ENCODE assay signal across 29 cellular contexts in genomic region chr7:98807306-98807880, GRCh38.
DNase-seq lines count a peak whose midpoint lies in the region; ATAC-seq, FAIRE-seq and TF ChIP-seq lines count a peak whose summit lies in the region.
"Had no signal": no experiment of that assay in that cellular context is flagged by ENCODE, and none has a peak within 500 bp of the region (broad histone marks: within the 10 kb centered on the region; RNA-seq: fewer than 3 reads in every experiment).

No MANE protein-coding gene starts in this region.

- TF ChIP-seq EP300 in SK-N-SH (IDR thresholded peaks at IDR 0.05; ENCODE audit: borderline replicate concordance in 1 of 2, low read depth in 1 of 2, low read length in 1 of 2) (no peak), suprapubic skin (IDR thresholded peaks at IDR 0.05) (no peak)

- H3K4me3 ChIP-seq in SK-N-SH (ENCODE audit: low read depth in 2 of 2, low read length in 1 of 2) (no peak overlapping the region), bronchial epithelial cell (ENCODE audit: low read depth, low read length) (no peak overlapping the region), suprapubic skin (no peak overlapping the region)
- H3K4me3 ChIP-seq: K562, SK-N-MC had no signal

- H3K36me3 ChIP-seq in SK-N-SH (replicated peaks in 1 of 2; ENCODE audit: control insufficient read depth in 1 of 2, insufficient read depth in 2 of 2, low read length in 1 of 2) (no peaks in the 10 kb centered on the region), bronchial epithelial cell (ENCODE audit: control insufficient read depth, insufficient read depth, low read length) (no peaks in the 10 kb centered on the region), suprapubic skin (no peaks in the 10 kb centered on the region)

- no peak for TF ChIP-seq RAD21 in SK-N-SH (IDR thresholded peaks at IDR 0.05; ENCODE audit: low read length)

- DNase-seq in SK-N-SH (no peak), bronchial epithelial cell (ENCODE audit: low read depth) (peak; percentile 3), left kidney (ENCODE audit: low read depth, low spot score) (peak; percentile 40), suprapubic skin (ENCODE audit: low spot score in 2 of 2) (no peak), GM10248 (ENCODE audit: extremely low spot score) (no peak), NCI-H2081 (lab: John Stamatoyannopoulos, UW) (no peak), GM13976 (ENCODE audit: low spot score) (no peak)
- DNase-seq: 8988T, AML-193, DMS79, H7, HFFc6, MM.1S, NCI-H1048, NCI-H1417 treated with DMSO at 0.1 percent for 48 hours, NCI-H187, NCI-H2107, NCI-H446 treated with DMSO at 0.1 percent for 48 hours, NCI-H526 treated with DMSO at 0.1 percent for 48 hours, PC-3, RPMI8226, SHP77 had no signal

- no peaks in the 10 kb centered on the region for H4K20me1 ChIP-seq in SK-N-SH (ENCODE audit: insufficient read depth)

- H2AFZ ChIP-seq in SK-N-SH (ENCODE audit: low read depth) = no peak overlapping the region

- no peaks in the 10 kb centered on the region for H3F3A ChIP-seq in SK-N-SH (replicated peaks; ENCODE audit: insufficient read depth)

- in situ Hi-C loops in GM13976 (cut with MboI; ENCODE audit: low sequenced_read_pairs, unreplicated experiment) = no loop called here

- no peak overlapping the region for H3K9ac ChIP-seq in SK-N-SH

- no peak for ATAC-seq in SK-N-SH treated with all-trans-retinoic acid at 6 μM for 48 hours
- ATAC-seq: HepG2, K562, PC-3 had no signal

- TF ChIP-seq POLR2A in suprapubic skin (IDR thresholded peaks at IDR 0.05) = no peak

- H3K27me3 ChIP-seq in SK-N-SH (ENCODE audit: insufficient read depth) = no peaks in the 10 kb centered on the region
- no peaks in the 10 kb centered on the region for H3K27me3 ChIP-seq in bronchial epithelial cell (ENCODE audit: control insufficient read depth, insufficient read depth, low read length)
- H3K27me3 ChIP-seq in suprapubic skin = no peaks in the 10 kb centered on the region

- H3K9me3 ChIP-seq in SK-N-SH (no peaks in the 10 kb centered on the region), suprapubic skin (no peaks in the 10 kb centered on the region)

- H3K79me2 ChIP-seq in SK-N-SH (ENCODE audit: insufficient read depth) = no peaks in the 10 kb centered on the region

- FAIRE-seq in bronchial epithelial cell (lab: Jason Lieb, UNC) = no peak
- FAIRE-seq: D721Med, HepG2, K562 had no signal

- CTCF ChIA-PET in SK-N-SH (lab: Yijun Ruan, JAX) = interaction anchor here (1.9 to 7.5 kb wide), 3 partner anchors 24 to 62 kb away, joined by 7 to 41 read pairs (median 8); no protein-coding TSS in a partner anchor
- CTCF ChIA-PET in GM10248 (lab: Yijun Ruan, JAX) = interaction anchor here (1.0 to 1.5 kb wide), 2 partner anchors 34 to 62 kb away, joined by 3 to 4 read pairs; no protein-coding TSS in a partner anchor

- TF ChIP-seq CTCF in SK-N-SH (IDR thresholded peaks at IDR 0.05) = no peak
- TF ChIP-seq CTCF in bronchial epithelial cell (IDR thresholded peaks at IDR 0.05; ENCODE audit: insufficient read depth, low read length, severe bottlenecking) = no peak
- no peak for TF ChIP-seq CTCF in suprapubic skin (IDR thresholded peaks at IDR 0.05)
- TF ChIP-seq CTCF in GM10248 (IDR thresholded peaks at IDR 0.05; ENCODE audit: control extremely low read depth, extremely low read depth, low read depth, missing control alignments) = no peak
- no peak for TF ChIP-seq CTCF in GM13976 (IDR thresholded peaks at IDR 0.05; ENCODE audit: borderline replicate concordance, control extremely low read depth, extremely low read depth, insufficient read depth, missing control alignments)

- POLR2A ChIA-PET in SK-N-SH (lab: Yijun Ruan, JAX) (no interaction called here), GM10248 (lab: Yijun Ruan, JAX) (no interaction called here)

- H3K27ac ChIP-seq in SK-N-SH (ENCODE audit: low read depth in 2 of 2, low read length in 1 of 2) (no peak overlapping the region), suprapubic skin (peak overlapping the region; percentile 38)
- H3K27ac ChIP-seq: C4-2B, HL-60, SK-N-MC had no signal

- WGBS in SK-N-SH (ENCODE audit: low lambda C conversion rate) = 25% methylated on average over 8 of the region's 8 CpGs
- 27% methylated on average over 8 of the region's 8 CpGs for WGBS in suprapubic skin

- H3K4me1 ChIP-seq in SK-N-SH (ENCODE audit: control insufficient read depth in 1 of 2, insufficient read depth in 2 of 2, low read depth in 1 of 2, low read length in 1 of 2) = peaks cover 0 to 10% of the 10 kb centered on the region in 2 experiments; a peak in 1 of 4 replicates
- H3K4me1 ChIP-seq in suprapubic skin = no peaks in the 10 kb centered on the region

- no peaks in the 10 kb centered on the region for H3K9me2 ChIP-seq in SK-N-SH

- no peak overlapping the region for H3K4me2 ChIP-seq in SK-N-SH

TF ChIP-seq in SK-N-SH, 30 proteins besides CTCF, POLR2A, EP300 and RAD21:
- TF ChIP-seq POLR2AphosphoS5 (IDR thresholded peaks at IDR 0.05; ENCODE audit: low read depth, low read length) (no peak), GATA2 (CRISPR knock-in tag; IDR thresholded peaks at IDR 0.05) (peak; percentile 51; the same call in 1 of the 2 replicates), RXRA (IDR thresholded peaks at IDR 0.05; ENCODE audit: borderline replicate concordance, low read depth) (no peak), TAF1 (IDR thresholded peaks at IDR 0.05; ENCODE audit: borderline replicate concordance, low read depth, low read length) (no peak), NRF1 (IDR thresholded peaks at IDR 0.05; ENCODE audit: low read depth, low read length) (no peak), YY1 (IDR thresholded peaks at IDR 0.05; ENCODE audit: low read depth) (no peak)

TF ChIP-seq in SK-N-SH treated with all-trans-retinoic acid at 6 μM for 48 hours, 23 proteins besides CTCF, POLR2A, EP300 and RAD21:
- TF ChIP-seq CSDC2 (CRISPR knock-in tag; IDR thresholded peaks at IDR 0.05) (no peak), TCF4 (CRISPR knock-in tag; IDR thresholded peaks at IDR 0.05; ENCODE audit: borderline replicate concordance) (no peak), RARB (CRISPR knock-in tag; IDR thresholded peaks at IDR 0.05) (no peak), ZNF565 (CRISPR knock-in tag; conservative IDR thresholded peaks at IDR 0.05; ENCODE audit: low read depth) (no peak), ZC3H10 (CRISPR knock-in tag; IDR thresholded peaks at IDR 0.05) (no peak), ARNTL (CRISPR knock-in tag; IDR thresholded peaks at IDR 0.05; ENCODE audit: borderline replicate concordance, low read depth) (no peak), CREB5 (CRISPR knock-in tag; IDR thresholded peaks at IDR 0.05; ENCODE audit: low read depth) (no peak), TOX (CRISPR knock-in tag; IDR thresholded peaks at IDR 0.05; ENCODE audit: borderline replicate concordance) (no peak), PATZ1 (CRISPR knock-in tag; IDR thresholded peaks at IDR 0.05; ENCODE audit: borderline replicate concordance) (no peak), ESRRG (CRISPR knock-in tag; IDR thresholded peaks at IDR 0.05) (no peak), ZFP30 (CRISPR knock-in tag; IDR thresholded peaks at IDR 0.05) (no peak), ZFP3 (CRISPR knock-in tag; IDR thresholded peaks at IDR 0.05) (no peak), TSHZ2 (CRISPR knock-in tag; IDR thresholded peaks at IDR 0.05) (no peak)

Comparison
In these comparisons a context has a peak if more than half of its experiments do, and no peak if none do; other contexts are left out.
1. DNase-seq: peak in bronchial epithelial cell (single experiment) and left kidney (single experiment); none in SK-N-SH (single experiment), suprapubic skin (0 of 2), GM10248 (single experiment), NCI-H2081 (0 of 2) and GM13976 (single experiment).